16 cellular contexts compared by ENCODE assay signal in genomic region chr20:63587781-63588591, GRCh38. TPM values are rescaled to one million over a fixed set of nuclear protein-coding genes. Genes with fewer than 3 reads are reported as not detected.
DNase-seq lines count a peak whose midpoint lies in the region; ATAC-seq, FAIRE-seq and TF ChIP-seq lines count a peak whose summit lies in the region.
"Had no signal": no experiment of that assay in that cellular context is flagged by ENCODE, and none has a peak within 500 bp of the region (broad histone marks: within the 10 kb centered on the region; RNA-seq: fewer than 3 reads in every experiment).

No MANE protein-coding gene starts in this region.

- no peak for TF ChIP-seq EP300 in GM12878 (IDR thresholded peaks at IDR 0.05; ENCODE audit: borderline replicate concordance in 1 of 2, control insufficient read depth in 1 of 2, low read depth in 2 of 2, low read length in 2 of 2)

- no peak overlapping the region for H3K4me3 ChIP-seq in HUES6 (ENCODE audit: low read depth, low read length)
- H3K4me3 ChIP-seq in GM12878 = no peak overlapping the region
- no peak overlapping the region for H3K4me3 ChIP-seq in mesenchymal stem cell (ENCODE audit: insufficient read depth in 1 of 2, low read depth in 1 of 2, low read length in 2 of 2)
- H3K4me3 ChIP-seq: coronary artery had no signal

- no peak overlapping the region for H2BK120ac ChIP-seq in mesenchymal stem cell (ENCODE audit: low read depth, low read length)

- H3K27me3 ChIP-seq in HUES6 (ENCODE audit: control insufficient read depth, insufficient read depth, low read length) (no peaks in the 10 kb centered on the region), GM12878 (replicated peaks in 1 of 2; ENCODE audit: control insufficient read depth in 2 of 2, insufficient read depth in 2 of 2, low read length in 1 of 2) (no peaks in the 10 kb centered on the region), mesenchymal stem cell (ENCODE audit: control insufficient read depth in 1 of 2, insufficient read depth in 1 of 2, low read length in 2 of 2) (peaks cover 0 to 10% of the 10 kb centered on the region in 2 experiments)

- H3K27ac Mint-ChIP-seq in CD14-positive monocyte (peak overlapping the region in 5 of 7 donors; percentile 52 to 77 (median 66)), progenitor cell of endocrine pancreas (no peak overlapping the region)
- H3K27ac Mint-ChIP-seq: activated B cell treated with CpG ODN at 0.5 μM for 24 hours had no signal

- H3K36me3 ChIP-seq in HUES6 (ENCODE audit: control insufficient read depth, insufficient read depth, low read length) (peaks cover 42% of the 10 kb centered on the region), GM12878 (ENCODE audit: control insufficient read depth in 2 of 2, insufficient read depth in 2 of 2, low read length in 1 of 2) (peaks cover 4 to 7% of the 10 kb centered on the region in 2 experiments; a peak in 3 of 4 replicates), mesenchymal stem cell (ENCODE audit: control insufficient read depth in 1 of 2, insufficient read depth in 2 of 2, low read depth in 1 of 2, low read length in 2 of 2) (peaks cover 24 to 61% of the 10 kb centered on the region in 2 experiments)

- H4K8ac ChIP-seq in mesenchymal stem cell (ENCODE audit: low read length) = no peak overlapping the region

- CTCF ChIA-PET in GM12878 (lab: Yijun Ruan, JAX) = no interaction called here

- no peak overlapping the region for H2BK12ac ChIP-seq in mesenchymal stem cell (ENCODE audit: low read length in 2 of 2)

- no peak for DNase-seq in CD14-positive monocyte (ENCODE audit: low spot score)
- DNase-seq in GM12878 (ENCODE audit: low read depth, low spot score) = no peak
- DNase-seq in mesenchymal stem cell = no peak
- DNase-seq in A172 (ENCODE audit: low spot score) = no peak
- no peak for DNase-seq in progenitor cell of endocrine pancreas (ENCODE audit: low spot score, unreplicated experiment)
- DNase-seq in OCI-M1 (lab: John Stamatoyannopoulos, UW) = no peak
- DNase-seq: activated B cell treated with CpG ODN at 0.5 μM for 24 hours, anterior cingulate cortex, islet precursor cell, NCI-H2029, NCI-H510A treated with DMSO at 0.1 percent for 48 hours had no signal

- H3K9me3 Mint-ChIP-seq in CD14-positive monocyte (no peaks in the 10 kb centered on the region), progenitor cell of endocrine pancreas (ENCODE audit: low read depth) (no peaks in the 10 kb centered on the region)
- H3K9me3 Mint-ChIP-seq: activated B cell treated with CpG ODN at 0.5 μM for 24 hours had no signal

- peaks cover 3% of the 10 kb centered on the region for H3K79me1 ChIP-seq in mesenchymal stem cell (replicated peaks; ENCODE audit: low read length, poor library complexity, severe bottlenecking)

- RAD21 ChIA-PET in GM12878 (lab: Charles Lee; ENCODE audit: unreplicated experiment) = interaction anchor here (0.8 kb wide), 1 partner anchor 277 kb away, joined by 3 read pairs; the partner anchor contains the start of gene TPD52L2

- H4K91ac ChIP-seq in mesenchymal stem cell (ENCODE audit: low read length) = no peak overlapping the region

- H2BK15ac ChIP-seq in mesenchymal stem cell (ENCODE audit: low read depth, poor library complexity, severe bottlenecking) = no peak overlapping the region

- H2AK5ac ChIP-seq in mesenchymal stem cell (ENCODE audit: low read length, severe bottlenecking) = no peak overlapping the region

- FAIRE-seq in GM12878 (lab: Jason Lieb, UNC) = no peak

- H3K27ac ChIP-seq in HUES6 (ENCODE audit: low read depth, low read length) (no peak overlapping the region), GM12878 (ENCODE audit: control insufficient read depth, insufficient read depth) (no peak overlapping the region), mesenchymal stem cell (ENCODE audit: low read length, poor library complexity, severe bottlenecking) (no peak overlapping the region)
- H3K27ac ChIP-seq: coronary artery had no signal

- H3K9ac ChIP-seq in HUES6 (ENCODE audit: low read length) (peak overlapping the region; percentile 24), GM12878 (ENCODE audit: control insufficient read depth, insufficient read depth, low read length) (no peak overlapping the region), mesenchymal stem cell (ENCODE audit: low read length) (no peak overlapping the region)

- intact Hi-C loops in CD14-positive monocyte (cut with micrococcal nuclease) = no loop called here
- intact Hi-C loops in GM12878 (cut with micrococcal nuclease; ENCODE audit: unreplicated experiment) = no loop called here

- no peak overlapping the region for H3K4ac ChIP-seq in mesenchymal stem cell (ENCODE audit: low read depth in 1 of 2, low read length in 2 of 2)

- peaks cover 43 to 58% of the 10 kb centered on the region in 2 donors for H3K36me3 Mint-ChIP-seq in CD14-positive monocyte
- peaks cover 9% of the 10 kb centered on the region for H3K36me3 Mint-ChIP-seq in progenitor cell of endocrine pancreas (ENCODE audit: insufficient read depth)

- H3K27me3 Mint-ChIP-seq in CD14-positive monocyte (ENCODE audit: low read depth in 3 of 3) = peaks cover 6 to 10% (median 9%) of the 10 kb centered on the region in 3 donors
- H3K27me3 Mint-ChIP-seq in progenitor cell of endocrine pancreas = no peaks in the 10 kb centered on the region
- H3K27me3 Mint-ChIP-seq: activated B cell treated with CpG ODN at 0.5 μM for 24 hours had no signal

- in situ Hi-C loops in GM12878 (cut with MboI) = no loop called here

- POLR2A ChIA-PET in GM12878 (lab: Charles Lee) = no interaction called here

- ATAC-seq in GM12878 (no peak), GM21367 (IDR thresholded peaks at IDR 0.05; ENCODE audit: unreplicated experiment) (no peak)

- H3K79me2 ChIP-seq in GM12878 (ENCODE audit: control insufficient read depth, insufficient read depth, low read length) = no peaks in the 10 kb centered on the region

- H2AFZ ChIP-seq in GM12878 (ENCODE audit: control insufficient read depth, low read depth, low read length) (no peak overlapping the region), mesenchymal stem cell (ENCODE audit: low read depth, low read length) (peak overlapping the region; percentile 18)

- no peak overlapping the region for H3K23ac ChIP-seq in mesenchymal stem cell (ENCODE audit: low read length in 2 of 2)

- H3K9me3 ChIP-seq in HUES6 (ENCODE audit: control insufficient read depth, insufficient read depth, low read depth, low read length) (no peaks in the 10 kb centered on the region), GM12878 (replicated peaks; ENCODE audit: control insufficient read depth, insufficient read depth, low read length) (no peaks in the 10 kb centered on the region), mesenchymal stem cell (ENCODE audit: control insufficient read depth, low read length) (no peaks in the 10 kb centered on the region)

- SMC1A ChIA-PET in GM12878 (lab: Charles Lee; ENCODE audit: uncharacterized antibody, unreplicated experiment) = no interaction called here

- no peak overlapping the region for H3K18ac ChIP-seq in mesenchymal stem cell (ENCODE audit: low read depth in 1 of 2, low read length in 2 of 2)

- 63% methylated on average over 19 of the region's 19 CpGs for WGBS in GM12878 (ENCODE audit: insufficient coverage, insufficient replicate concordance, low lambda C conversion rate, missing lambda C conversion rate)
- WGBS in mesenchymal stem cell = 87% methylated on average over 19 of the region's 19 CpGs

- no peak overlapping the region for H3K14ac ChIP-seq in mesenchymal stem cell (ENCODE audit: low read length in 2 of 2)

- peaks cover 13% of the 10 kb centered on the region for H3K4me1 Mint-ChIP-seq in CD14-positive monocyte
- no peaks in the 10 kb centered on the region for H3K4me1 Mint-ChIP-seq in progenitor cell of endocrine pancreas (ENCODE audit: low read depth)

- TSS peak; percentile 70 for BruUV-seq in GM12878 (replicated peaks; lab: Mats Ljungman, UMichigan)

- TF ChIP-seq RAD21 in GM12878 (IDR thresholded peaks at IDR 0.05; ENCODE audit: insufficient read depth, low read depth, low read length) = no peak

- TF ChIP-seq POLR2A in GM12878 (IDR thresholded peaks at IDR 0.05; ENCODE audit: low read depth, low read length) = 0 out of 2 replicates have a peak, but pooled peaks have one; percentile 3

- no peak for TF ChIP-seq CTCF in CD14-positive monocyte (IDR thresholded peaks at IDR 0.05)
- TF ChIP-seq CTCF in GM12878 (IDR thresholded peaks at IDR 0.05 in 2 of 3, conservative IDR thresholded peaks at IDR 0.05 in 1 of 3; ENCODE audit: control insufficient read depth in 2 of 3, extremely low read depth in 1 of 3, insufficient read depth in 1 of 3, low read depth in 3 of 3, low read length in 3 of 3) = no peak
- TF ChIP-seq CTCF in progenitor cell of endocrine pancreas (IDR thresholded peaks at IDR 0.05; ENCODE audit: unreplicated experiment) = no peak

- no peak overlapping the region for H3K4me2 ChIP-seq in GM12878 (ENCODE audit: control insufficient read depth, insufficient read depth)
- no peak overlapping the region for H3K4me2 ChIP-seq in mesenchymal stem cell (ENCODE audit: low read length, poor library complexity, severe bottlenecking)

- H3K4me1 ChIP-seq in HUES6 (ENCODE audit: control insufficient read depth, insufficient read depth, low read length) = peaks cover 6% of the 10 kb centered on the region; the same call in 1 of the 2 replicates
- no peaks in the 10 kb centered on the region for H3K4me1 ChIP-seq in GM12878 (ENCODE audit: control insufficient read depth, insufficient read depth, low read length)
- peaks cover 3% of the 10 kb centered on the region for H3K4me1 ChIP-seq in mesenchymal stem cell (ENCODE audit: control insufficient read depth, insufficient read depth, low read depth, low read length)

- no peaks in the 10 kb centered on the region for H4K20me1 ChIP-seq in GM12878 (ENCODE audit: control insufficient read depth, insufficient read depth)

- H2BK5ac ChIP-seq in mesenchymal stem cell (ENCODE audit: low read depth, low read length, poor library complexity, severe bottlenecking) = no peak overlapping the region

- H3K4me3 Mint-ChIP-seq in CD14-positive monocyte = no peak overlapping the region
- H3K4me3 Mint-ChIP-seq in progenitor cell of endocrine pancreas (ENCODE audit: low read depth) = no peak overlapping the region
- H3K4me3 Mint-ChIP-seq: activated B cell treated with CpG ODN at 0.5 μM for 24 hours had no signal

RNA-seq across cellular contexts. Expression of gene HELZ2, which starts 13.9 kb away (rescaled TPM):
- 1 to 10 TPM; 3.0 to 3.3 TPM for polyA plus RNA-seq in CD14-positive monocyte
- total RNA-seq in GM12878 (2013; cell fraction: nucleolus; rRNA removed) = 68.5 and 92.6 TPM in 2 replicates
- 19.9 and 22.1 TPM in 2 replicates for total RNA-seq in GM12878 (2014; rRNA removed)
- 6.7 and 7.1 TPM in 2 replicates for total RNA-seq in GM12878 (2014; rRNA removed; fragmentation: Illumina TruSeq; extraction: Trizol)
- 33.3 and 36.9 TPM in 2 replicates for total RNA-seq in GM12878 (2021)
- polyA plus RNA-seq in GM12878 (2011; ENCODE audit: low read depth) = 5.4 TPM
- polyA plus RNA-seq in GM12878 (2011; rRNA removed) = 8.3 and 17.2 TPM in 2 replicates
- polyA plus RNA-seq in GM12878 (2011; cell fraction: cytosol; rRNA removed) = 15.6 and 31.4 TPM in 2 replicates
- 82.5 and 82.6 TPM in 2 replicates for polyA plus RNA-seq in GM12878 (2011; cell fraction: nucleus; rRNA removed)
- 12.4 and 21.7 TPM in 2 replicates for polyA plus RNA-seq in GM12878 (2012)
- polyA plus RNA-seq in GM12878 (2014; fragmentation: Illumina TruSeq; extraction: Trizol) = 0.73 and 5.7 TPM in 2 replicates
- polyA plus RNA-seq in GM12878 (2014; fragmentation: Nextera tagmentation; extraction: Ambion mirVana) = under 1 TPM; 0.05 to 0.08 TPM
- polyA plus RNA-seq in GM12878 (2014; rRNA removed) = 21.1 and 23.0 TPM in 2 replicates
- polyA plus RNA-seq in GM12878 (2016; fragmentation: Nextera tagmentation; extraction: Ambion mirVana) = 1 to 10 TPM; 1.8 to 1.9 TPM
- 36.1 and 73.4 TPM in 2 replicates for polyA minus RNA-seq in GM12878 (2011; rRNA and poly(A)+ RNA removed)
- 43.2 and 44.7 TPM in 2 replicates for polyA minus RNA-seq in GM12878 (2011; cell fraction: cytosol; rRNA and poly(A)+ RNA removed)
- polyA minus RNA-seq in GM12878 (2011; cell fraction: nucleus; rRNA and poly(A)+ RNA removed) = 64.3 and 105 TPM in 2 replicates
- polyA plus RNA-seq in mesenchymal stem cell (2013, experiment 1 of 2) = 8.0 TPM
- 7.9 TPM for polyA plus RNA-seq in mesenchymal stem cell (2013, experiment 2 of 2)
- total RNA-seq in A172 (2014; rRNA removed; shearing (Covaris generic)) = 17.1 and 17.2 TPM in 2 replicates
- total RNA-seq in progenitor cell of endocrine pancreas = 19.3 and 21.6 TPM in 2 replicates

RNA-seq across cellular contexts. Expression of gene FNDC11, which starts 34.0 kb away (rescaled TPM):
- polyA plus RNA-seq in CD14-positive monocyte (not detected), GM12878 (2011; rRNA removed) (0.26 and 0.31 TPM in 2 replicates), GM12878 (2014; fragmentation: Illumina TruSeq; extraction: Trizol) (0.09 TPM in 1 of 2 replicates, not detected in the other), GM12878 (2014; fragmentation: Nextera tagmentation; extraction: Ambion mirVana) (not detected), GM12878 (2014; rRNA removed) (0.37 and 1.0 TPM in 2 replicates), GM12878 (2016; fragmentation: Nextera tagmentation; extraction: Ambion mirVana) (under 1 TPM; 0.24 to 0.37 TPM)
- total RNA-seq in GM12878 (2013; cell fraction: nucleolus; rRNA removed) = 0.81 and 1.9 TPM in 2 replicates
- total RNA-seq in GM12878 (2014; rRNA removed) (0.40 and 0.54 TPM in 2 replicates), GM12878 (2014; rRNA removed; fragmentation: Illumina TruSeq; extraction: Trizol) (0.09 TPM in 1 of 2 replicates, not detected in the other), GM12878 (2021) (0.72 and 0.77 TPM in 2 replicates), progenitor cell of endocrine pancreas (1.9 and 2.6 TPM in 2 replicates)
- not detected for polyA plus RNA-seq in GM12878 (2011; ENCODE audit: low read depth)
- 0.93 and 1.2 TPM in 2 replicates for polyA plus RNA-seq in GM12878 (2011; cell fraction: cytosol; rRNA removed)
- polyA plus RNA-seq in GM12878 (2011; cell fraction: nucleus; rRNA removed) = 5.7 and 6.0 TPM in 2 replicates
- polyA plus RNA-seq in GM12878 (2012) = 0.24 and 0.52 TPM in 2 replicates
- 0.37 and 0.62 TPM in 2 replicates for polyA minus RNA-seq in GM12878 (2011; rRNA and poly(A)+ RNA removed)
- polyA minus RNA-seq in GM12878 (2011; cell fraction: cytosol; rRNA and poly(A)+ RNA removed) = 0.80 TPM in 1 of 2 replicates, not detected in the other
- 1.2 and 1.5 TPM in 2 replicates for polyA minus RNA-seq in GM12878 (2011; cell fraction: nucleus; rRNA and poly(A)+ RNA removed)
- 0.91 TPM for polyA plus RNA-seq in mesenchymal stem cell (2013, experiment 1 of 2)
- 0.79 TPM for polyA plus RNA-seq in mesenchymal stem cell (2013, experiment 2 of 2)
- 1.8 and 2.9 TPM in 2 replicates for total RNA-seq in A172 (2014; rRNA removed; shearing (Covaris generic))
- total RNA-seq: M059J had no signal

RNA-seq across cellular contexts. Expression of gene GMEB2, which starts 38.9 kb away (rescaled TPM):
- polyA plus RNA-seq in CD14-positive monocyte = 1 to 10 TPM; 2.7 to 3.8 TPM
- total RNA-seq in GM12878 (2013; cell fraction: nucleolus; rRNA removed) = 15.7 and 19.8 TPM in 2 replicates
- 14.8 and 15.1 TPM in 2 replicates for total RNA-seq in GM12878 (2014; rRNA removed)
- total RNA-seq in GM12878 (2014; rRNA removed; fragmentation: Illumina TruSeq; extraction: Trizol) = 4.9 and 5.2 TPM in 2 replicates
- total RNA-seq in GM12878 (2021) = 13.3 and 14.8 TPM in 2 replicates
- polyA plus RNA-seq in GM12878 (2011; ENCODE audit: low read depth) = 3.9 TPM
- 6.9 and 10.8 TPM in 2 replicates for polyA plus RNA-seq in GM12878 (2011; rRNA removed)
- polyA plus RNA-seq in GM12878 (2011; cell fraction: cytosol; rRNA removed) = 12.9 and 14.5 TPM in 2 replicates
- polyA plus RNA-seq in GM12878 (2011; cell fraction: nucleus; rRNA removed) = 36.3 and 38.7 TPM in 2 replicates
- polyA plus RNA-seq in GM12878 (2012) = 10.0 and 11.3 TPM in 2 replicates
- polyA plus RNA-seq in GM12878 (2014; fragmentation: Illumina TruSeq; extraction: Trizol) = 3.1 and 5.4 TPM in 2 replicates
- under 1 TPM; 0.08 to 0.27 TPM for polyA plus RNA-seq in GM12878 (2014; fragmentation: Nextera tagmentation; extraction: Ambion mirVana)
- 12.7 and 14.2 TPM in 2 replicates for polyA plus RNA-seq in GM12878 (2014; rRNA removed)
- 1 to 10 TPM; 3.4 to 8.3 TPM for polyA plus RNA-seq in GM12878 (2016; fragmentation: Nextera tagmentation; extraction: Ambion mirVana)
- polyA minus RNA-seq in GM12878 (2011; rRNA and poly(A)+ RNA removed) = 6.2 and 10.8 TPM in 2 replicates
- 5.2 and 5.7 TPM in 2 replicates for polyA minus RNA-seq in GM12878 (2011; cell fraction: cytosol; rRNA and poly(A)+ RNA removed)
- polyA minus RNA-seq in GM12878 (2011; cell fraction: nucleus; rRNA and poly(A)+ RNA removed) = 5.2 and 7.2 TPM in 2 replicates
- 6.6 TPM for polyA plus RNA-seq in mesenchymal stem cell (2013, experiment 1 of 2)
- polyA plus RNA-seq in mesenchymal stem cell (2013, experiment 2 of 2) = 6.7 TPM
- 15.0 and 17.5 TPM in 2 replicates for total RNA-seq in A172 (2014; rRNA removed; shearing (Covaris generic))
- 15.1 and 15.2 TPM in 2 replicates for total RNA-seq in progenitor cell of endocrine pancreas

RNA-seq across cellular contexts. Expression of gene SRMS, which starts 40.4 kb away (rescaled TPM):
- not detected for polyA plus RNA-seq in CD14-positive monocyte
- not detected in 2 replicates for total RNA-seq in GM12878 (2013; cell fraction: nucleolus; rRNA removed)
- not detected in 2 replicates for total RNA-seq in GM12878 (2014; rRNA removed)
- total RNA-seq in GM12878 (2014; rRNA removed; fragmentation: Illumina TruSeq; extraction: Trizol) = not detected in 2 replicates
- total RNA-seq in GM12878 (2021) = not detected in 2 replicates
- not detected for polyA plus RNA-seq in GM12878 (2011; ENCODE audit: low read depth)
- polyA plus RNA-seq in GM12878 (2011; rRNA removed) = 0.07 TPM in 1 of 2 replicates, not detected in the other
- polyA plus RNA-seq in GM12878 (2011; cell fraction: cytosol; rRNA removed) = 0.07 and 0.15 TPM in 2 replicates
- polyA plus RNA-seq in GM12878 (2011; cell fraction: nucleus; rRNA removed) = 0.31 and 0.34 TPM in 2 replicates
- polyA plus RNA-seq in GM12878 (2012) = not detected in 2 replicates
- polyA plus RNA-seq in GM12878 (2014; fragmentation: Illumina TruSeq; extraction: Trizol) = not detected in 2 replicates
- not detected for polyA plus RNA-seq in GM12878 (2014; fragmentation: Nextera tagmentation; extraction: Ambion mirVana)
- polyA plus RNA-seq in GM12878 (2014; rRNA removed) = 0.14 TPM in 1 of 2 replicates, not detected in the other
- polyA plus RNA-seq in GM12878 (2016; fragmentation: Nextera tagmentation; extraction: Ambion mirVana) = not detected
- polyA minus RNA-seq in GM12878 (2011; rRNA and poly(A)+ RNA removed) = not detected in 2 replicates
- not detected in 2 replicates for polyA minus RNA-seq in GM12878 (2011; cell fraction: cytosol; rRNA and poly(A)+ RNA removed)
- not detected in 2 replicates for polyA minus RNA-seq in GM12878 (2011; cell fraction: nucleus; rRNA and poly(A)+ RNA removed)
- not detected for polyA plus RNA-seq in mesenchymal stem cell (2013, experiment 1 of 2)
- not detected for polyA plus RNA-seq in mesenchymal stem cell (2013, experiment 2 of 2)
- not detected in 2 replicates for total RNA-seq in A172 (2014; rRNA removed; shearing (Covaris generic))
- total RNA-seq in progenitor cell of endocrine pancreas = not detected in 2 replicates
- total RNA-seq: activated CD8-positive, alpha-beta memory T cell treated with anti-CD3 and anti-CD28 coated beads for 36 hours; M059J had no signal

RNA-seq across cellular contexts. Expression of gene PTK6, which starts 50.8 kb away (rescaled TPM):
- polyA plus RNA-seq in CD14-positive monocyte (1 to 10 TPM in 1 of 2 donors, under 1 TPM in 1; 0.66 to 1.5 TPM), GM12878 (2011; rRNA removed) (0.20 and 0.32 TPM in 2 replicates), GM12878 (2014; fragmentation: Illumina TruSeq; extraction: Trizol) (0.04 TPM in 1 of 2 replicates, not detected in the other), GM12878 (2014; fragmentation: Nextera tagmentation; extraction: Ambion mirVana) (under 1 TPM in 1 of 2 experiments, not detected in 1; 0.02 TPM), GM12878 (2014; rRNA removed) (0.14 and 0.28 TPM in 2 replicates), GM12878 (2016; fragmentation: Nextera tagmentation; extraction: Ambion mirVana) (under 1 TPM in 1 of 2 experiments, not detected in 1; 0.08 TPM)
- total RNA-seq in GM12878 (2013; cell fraction: nucleolus; rRNA removed) = 0.23 and 0.39 TPM in 2 replicates
- total RNA-seq in GM12878 (2014; rRNA removed) (not detected in 2 replicates), GM12878 (2014; rRNA removed; fragmentation: Illumina TruSeq; extraction: Trizol) (0.09 TPM in 1 of 2 replicates, not detected in the other), GM12878 (2021) (0.21 and 0.24 TPM in 2 replicates), progenitor cell of endocrine pancreas (0.29 and 0.31 TPM in 2 replicates)
- polyA plus RNA-seq in GM12878 (2011; ENCODE audit: low read depth) = 0.22 TPM
- polyA plus RNA-seq in GM12878 (2011; cell fraction: cytosol; rRNA removed) = 0.34 and 0.37 TPM in 2 replicates
- 0.86 and 1.2 TPM in 2 replicates for polyA plus RNA-seq in GM12878 (2011; cell fraction: nucleus; rRNA removed)
- 0.32 and 0.45 TPM in 2 replicates for polyA plus RNA-seq in GM12878 (2012)
- 0.22 and 0.36 TPM in 2 replicates for polyA minus RNA-seq in GM12878 (2011; rRNA and poly(A)+ RNA removed)
- 0.52 TPM in 1 of 2 replicates, not detected in the other for polyA minus RNA-seq in GM12878 (2011; cell fraction: cytosol; rRNA and poly(A)+ RNA removed)
- 0.19 and 0.24 TPM in 2 replicates for polyA minus RNA-seq in GM12878 (2011; cell fraction: nucleus; rRNA and poly(A)+ RNA removed)
- polyA plus RNA-seq in mesenchymal stem cell (2013, experiment 1 of 2) = not detected
- not detected for polyA plus RNA-seq in mesenchymal stem cell (2013, experiment 2 of 2)
- total RNA-seq in A172 (2014; rRNA removed; shearing (Covaris generic)) = 2.0 and 2.4 TPM in 2 replicates
- total RNA-seq: M059J had no signal
